Comparison of ENCODE assay signal across 8 cellular contexts in the genomic region with DNA sequence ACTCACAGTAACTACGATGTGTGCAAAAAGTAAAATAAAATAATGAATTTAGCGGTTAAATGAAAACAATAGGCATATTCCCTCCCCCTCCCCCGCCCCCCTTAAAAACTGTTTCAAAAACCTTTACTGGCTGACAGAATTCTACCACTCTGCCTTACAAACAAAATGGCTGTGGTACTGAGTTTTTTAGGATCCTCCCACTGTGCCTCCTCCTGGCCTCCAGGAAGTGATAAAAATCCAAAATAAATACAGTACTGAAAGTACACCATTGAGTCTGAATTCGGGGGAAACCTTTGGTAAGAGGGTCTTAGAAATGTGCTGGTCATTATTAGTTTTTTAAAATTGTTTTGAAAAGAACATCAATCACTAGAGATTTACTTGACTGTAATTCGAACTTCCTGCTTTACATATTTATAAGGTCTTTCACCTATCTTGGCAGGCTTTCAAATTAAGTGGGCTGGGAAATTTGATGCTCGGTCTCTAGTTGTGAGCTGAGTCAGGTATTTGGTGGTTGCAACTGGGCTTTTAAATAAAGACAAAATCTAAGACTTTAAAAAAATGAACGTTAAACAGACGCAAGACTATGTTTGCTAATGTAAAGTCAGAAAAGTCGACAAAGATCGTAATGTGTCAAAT. TPM values are rescaled to one million over a fixed set of nuclear protein-coding genes. Genes with fewer than 3 reads are reported as not detected.
DNase-seq lines count a peak whose midpoint lies in the region; ATAC-seq and TF ChIP-seq lines count a peak whose summit lies in the region.

No MANE protein-coding gene starts in this region.

- no peak for TF ChIP-seq CTCF in endothelial cell (IDR thresholded peaks at IDR 0.05; ENCODE audit: unreplicated experiment)

- ATAC-seq in stimulated activated naive CD8-positive, alpha-beta T cell treated with anti-CD3 and anti-CD28 coated beads, Interleukin-15, amount 100 ng/mL, for 72 hours, result peak; percentile 33
- no peak for ATAC-seq in stimulated activated naive CD8-positive, alpha-beta T cell treated with anti-CD3 and anti-CD28 coated beads, Interleukin-15, Interleukin-2, amounts not matched to agents 100 U/mL and 50 U/mL, for 24 hours

- H3K27ac Mint-ChIP-seq in stimulated activated naive CD8-positive, alpha-beta T cell treated with anti-CD3 and anti-CD28 coated beads, Interleukin-15, amount 100 ng/mL, for 72 hours, result no peak overlapping the region
- H3K27ac Mint-ChIP-seq in endothelial cell (ENCODE audit: unreplicated experiment), result no peak overlapping the region

- H3K9me3 Mint-ChIP-seq in stimulated activated naive CD8-positive, alpha-beta T cell treated with anti-CD3 and anti-CD28 coated beads, Interleukin-15, amount 100 ng/mL, for 72 hours, result no peaks in the 10 kb centered on the region
- H3K9me3 Mint-ChIP-seq in endothelial cell (ENCODE audit: unreplicated experiment), result no peaks in the 10 kb centered on the region

- H3K4me3 Mint-ChIP-seq in stimulated activated naive CD8-positive, alpha-beta T cell treated with anti-CD3 and anti-CD28 coated beads, Interleukin-15, amount 100 ng/mL, for 72 hours, result no peak overlapping the region
- H3K4me3 Mint-ChIP-seq in endothelial cell (ENCODE audit: unreplicated experiment), result no peak overlapping the region

- peaks cover 11% of the 10 kb centered on the region for H3K4me1 Mint-ChIP-seq in stimulated activated naive CD8-positive, alpha-beta T cell treated with anti-CD3 and anti-CD28 coated beads, Interleukin-15, amount 100 ng/mL, for 72 hours
- H3K4me1 Mint-ChIP-seq in endothelial cell (ENCODE audit: unreplicated experiment), result peaks cover 2% of the 10 kb centered on the region

- no peaks in the 10 kb centered on the region for H3K27me3 Mint-ChIP-seq in stimulated activated naive CD8-positive, alpha-beta T cell treated with anti-CD3 and anti-CD28 coated beads, Interleukin-15, amount 100 ng/mL, for 72 hours
- no peaks in the 10 kb centered on the region for H3K27me3 Mint-ChIP-seq in endothelial cell (ENCODE audit: unreplicated experiment)

- DNase-seq in stimulated activated naive CD8-positive, alpha-beta T cell treated with anti-CD3 and anti-CD28 coated beads, Interleukin-15, amount 100 ng/mL, for 72 hours, result peak in 1 of 2 donors; percentile 30
- DNase-seq in stimulated activated naive CD8-positive, alpha-beta T cell treated with anti-CD3 and anti-CD28 coated beads, Interleukin-15, Interleukin-2, amounts not matched to agents 100 U/mL and 50 U/mL, for 24 hours, result no peak
- DNase-seq in M059J (ENCODE audit: low read depth), result peak; percentile 69
- peak; percentile 76 for DNase-seq in SHP77 treated with DMSO at 0.1 percent for 48 hours (lab: John Stamatoyannopoulos, UW)
- peak; percentile 18 for DNase-seq in endothelial cell (ENCODE audit: low spot score)
- peak; percentile 63 for DNase-seq in midbrain (lab: John Stamatoyannopoulos, UW)
- no peak for DNase-seq in HPDE6-E6E7 (ENCODE audit: extremely low spot score)
- DNase-seq in activated CD4-positive, alpha-beta T cell treated with anti-CD3 and anti-CD28 coated beads, Interleukin-2, amount 50 U/mL, for 4 hours, result no peak

- H3K36me3 Mint-ChIP-seq in endothelial cell (ENCODE audit: low read depth, unreplicated experiment), result no peaks in the 10 kb centered on the region

RNA-seq across cellular contexts. Expression of a gene that starts 32.5 kb away (rescaled TPM):
- total RNA-seq in M059J (2014; rRNA removed; shearing (Covaris generic)), result 8.2 and 8.5 TPM in 2 replicates
- 31.0 TPM for total RNA-seq in endothelial cell (ENCODE audit: unreplicated experiment)

Comparison
In these comparisons a context has a peak if more than half of its experiments do, and no peak if none do; other contexts are left out.
1. DNase-seq: peak in M059J (single experiment), SHP77 treated with DMSO at 0.1 percent for 48 hours (single experiment), endothelial cell (single experiment) and midbrain (single experiment); none in stimulated activated naive CD8-positive, alpha-beta T cell treated with anti-CD3 and anti-CD28 coated beads, Interleukin-15, Interleukin-2, amounts not matched to agents 100 U/mL and 50 U/mL, for 24 hours (single experiment), HPDE6-E6E7 (single experiment) and activated CD4-positive, alpha-beta T cell treated with anti-CD3 and anti-CD28 coated beads, Interleukin-2, amount 50 U/mL, for 4 hours (0 of 2).